In genomic region chr3:130849111-130849552, GRCh38 we compare ENCODE assay signal across 8 cellular contexts. TPM values are rescaled to one million over a fixed set of nuclear protein-coding genes. Genes with fewer than 3 reads are reported as not detected.
DNase-seq lines count a peak whose midpoint lies in the region; ATAC-seq and TF ChIP-seq lines count a peak whose summit lies in the region.

No MANE protein-coding gene starts in this region.

- H3K4me3 ChIP-seq in GM06990 (replicated peaks; ENCODE audit: low read depth, low read length): no peak overlapping the region
- no peak overlapping the region for H3K4me3 ChIP-seq in adrenal gland

- DNase-seq in GM06990 (ENCODE audit: extremely low read depth, insufficient read length) (peak; percentile 39), NCI-H146 (lab: John Stamatoyannopoulos, UW) (peak; percentile 98), adrenal gland (peak in 4 of 7 donors; percentile 7 to 63 (median 24)), occipital lobe (lab: John Stamatoyannopoulos, UW) (peak; percentile 8), T-cell (no peak)
- DNase-seq in activated CD4-positive, CD25-positive, alpha-beta regulatory T cell (lab: John Stamatoyannopoulos, UW): no peak
- DNase-seq in activated CD4-positive, alpha-beta T cell treated with anti-CD3 and anti-CD28 coated beads, Interleukin-2, amount 50 U/mL, for 4 hours: no peak

- TF ChIP-seq POLR2A in adrenal gland (IDR thresholded peaks at IDR 0.05): no peak

- no peak overlapping the region for H3K4me3 Mint-ChIP-seq in T-cell

- POLR2A ChIA-PET in T-cell (lab: Charles Lee): no interaction called here

- H3K4me1 ChIP-seq in adrenal gland (replicated peaks in 1 of 2): peaks cover 3 to 27% of the 10 kb centered on the region in 2 donors

- no peak overlapping the region for H3K27ac ChIP-seq in adrenal gland

- TF ChIP-seq CTCF in GM06990 (IDR thresholded peaks at IDR 0.05; ENCODE audit: insufficient read depth, low read length, poor library complexity, severe bottlenecking) (no peak), adrenal gland (IDR thresholded peaks at IDR 0.05) (no peak)

- WGBS in adrenal gland, 4 donors: 54 to 67% (median 60%) methylated on average over 1 of the region's 1 CpG

- ATAC-seq in T-cell (replicated peaks in 1 of 4) (no peak), GM21576 (IDR thresholded peaks at IDR 0.05; ENCODE audit: unreplicated experiment) (no peak)

- H3K36me3 ChIP-seq in GM06990 (ENCODE audit: control insufficient read depth, insufficient read depth, low read length) (no peaks in the 10 kb centered on the region), adrenal gland (replicated peaks in 1 of 2) (no peaks in the 10 kb centered on the region)

- H3K27me3 Mint-ChIP-seq in T-cell: peaks cover 0 to 3% of the 10 kb centered on the region in 2 donors

- no peaks in the 10 kb centered on the region for H3K27me3 ChIP-seq in GM06990 (replicated peaks; ENCODE audit: control insufficient read depth, insufficient read depth, low read length)
- no peaks in the 10 kb centered on the region for H3K27me3 ChIP-seq in adrenal gland

- no peaks in the 10 kb centered on the region for H3K9me3 Mint-ChIP-seq in T-cell

- CTCF ChIA-PET in T-cell (lab: Charles Lee): interaction anchor here in 1 of 2 donors (0.6 kb wide), 1 partner anchor 27 kb away, joined by 3 read pairs; no protein-coding TSS in a partner anchor

- H3K27ac Mint-ChIP-seq in T-cell: no peak overlapping the region

- no peaks in the 10 kb centered on the region for H3K9me3 ChIP-seq in adrenal gland (replicated peaks in 1 of 3)

- peaks cover 15 to 21% (median 15%) of the 10 kb centered on the region in 3 donors for H3K4me1 Mint-ChIP-seq in T-cell

- intact Hi-C loops in adrenal gland (cut with DNase I): no loop called here

- no peaks in the 10 kb centered on the region for H3K36me3 Mint-ChIP-seq in T-cell

RNA-seq across cellular contexts. Expression of gene ATP2C1, which starts 44.8 kb away (rescaled TPM):
- total RNA-seq in adrenal gland (10 to 100 TPM; 51.1 to 78.6 (median 58.4) TPM), occipital lobe (183 TPM), T-cell (10 to 100 TPM; 36.4 to 60.1 (median 42.6) TPM)
- polyA plus RNA-seq in adrenal gland: 10 to 100 TPM; 26.7 to 71.0 (median 27.6) TPM

Comparison
In these comparisons a context has a peak if more than half of its experiments do, and no peak if none do; other contexts are left out.
1. DNase-seq: peak in GM06990 (single experiment), NCI-H146 (single experiment), adrenal gland (4 of 7) and occipital lobe (single experiment); none in T-cell (0 of 34), activated CD4-positive, CD25-positive, alpha-beta regulatory T cell (0 of 4) and activated CD4-positive, alpha-beta T cell treated with anti-CD3 and anti-CD28 coated beads, Interleukin-2, amount 50 U/mL, for 4 hours (0 of 2).